In the genomic region with DNA sequence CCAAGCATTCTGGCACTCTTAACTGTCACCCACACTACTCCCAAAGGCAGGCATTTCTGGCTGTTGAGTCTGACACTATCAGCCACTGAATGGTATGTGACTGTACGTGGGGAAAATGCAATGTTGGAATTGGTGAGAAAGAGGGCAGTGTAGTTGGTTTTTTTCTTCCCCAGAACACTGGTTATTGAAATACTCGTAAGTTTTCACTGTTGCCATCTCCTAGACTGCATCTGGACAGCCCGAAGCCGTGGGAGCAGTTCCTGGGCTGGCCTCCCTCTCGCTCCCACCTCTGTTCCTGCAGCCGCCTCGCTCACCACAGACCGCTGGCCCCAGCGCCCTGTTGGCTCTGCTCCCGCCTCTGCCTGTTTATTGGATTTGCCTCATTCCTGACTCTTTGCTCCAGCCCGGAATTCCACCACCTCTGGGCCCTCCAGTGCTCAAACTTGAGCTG, we compare ENCODE assay signal across 1 cellular context.
TF ChIP-seq lines count a peak whose summit lies in the region.

No MANE protein-coding gene starts in this region.

TF ChIP-seq in HepG2, 621 proteins besides CTCF, POLR2A, EP300 and RAD21:
- TF ChIP-seq RFX5 (IDR thresholded peaks at IDR 0.05; ENCODE audit: low read depth, low read length) = no peak
- TF ChIP-seq SETDB1 (CRISPR knock-in tag; IDR thresholded peaks at IDR 0.05; ENCODE audit: borderline replicate concordance) = no peak
- no peak for TF ChIP-seq ERF (CRISPR knock-in tag; IDR thresholded peaks at IDR 0.05)
- TF ChIP-seq GATA4 (IDR thresholded peaks at IDR 0.05; ENCODE audit: borderline replicate concordance, low read depth) = no peak
- TF ChIP-seq ZNF382 (CRISPR knock-in tag; IDR thresholded peaks at IDR 0.05; ENCODE audit: borderline replicate concordance) = no peak
- TF ChIP-seq THAP11 (CRISPR knock-in tag; IDR thresholded peaks at IDR 0.05) = no peak
- TF ChIP-seq, protein P1, sequence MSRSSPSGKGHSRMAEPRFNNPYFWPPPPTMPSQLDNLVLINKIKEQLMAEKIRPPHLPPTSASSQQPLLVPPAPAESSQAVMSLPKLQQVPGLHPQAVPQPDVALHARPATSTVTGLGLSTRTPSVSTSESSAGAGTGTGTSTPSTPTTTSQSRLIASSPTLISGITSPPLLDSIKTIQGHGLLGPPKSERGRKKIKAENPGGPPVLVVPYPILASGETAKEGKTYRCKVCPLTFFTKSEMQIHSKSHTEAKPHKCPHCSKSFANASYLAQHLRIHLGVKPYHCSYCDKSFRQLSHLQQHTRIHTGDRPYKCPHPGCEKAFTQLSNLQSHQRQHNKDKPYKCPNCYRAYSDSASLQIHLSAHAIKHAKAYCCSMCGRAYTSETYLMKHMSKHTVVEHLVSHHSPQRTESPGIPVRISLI (CRISPR knock-in tag; IDR thresholded peaks at IDR 0.05; ENCODE audit: borderline replicate concordance) = no peak
- no peak for TF ChIP-seq MAF1 (CRISPR knock-in tag; IDR thresholded peaks at IDR 0.05; ENCODE audit: borderline replicate concordance)
- no peak for TF ChIP-seq ZNF674 (CRISPR knock-in tag; IDR thresholded peaks at IDR 0.05; ENCODE audit: low read depth)
- no peak for TF ChIP-seq MYPOP (CRISPR knock-in tag; IDR thresholded peaks at IDR 0.05)
- TF ChIP-seq, protein P2, sequence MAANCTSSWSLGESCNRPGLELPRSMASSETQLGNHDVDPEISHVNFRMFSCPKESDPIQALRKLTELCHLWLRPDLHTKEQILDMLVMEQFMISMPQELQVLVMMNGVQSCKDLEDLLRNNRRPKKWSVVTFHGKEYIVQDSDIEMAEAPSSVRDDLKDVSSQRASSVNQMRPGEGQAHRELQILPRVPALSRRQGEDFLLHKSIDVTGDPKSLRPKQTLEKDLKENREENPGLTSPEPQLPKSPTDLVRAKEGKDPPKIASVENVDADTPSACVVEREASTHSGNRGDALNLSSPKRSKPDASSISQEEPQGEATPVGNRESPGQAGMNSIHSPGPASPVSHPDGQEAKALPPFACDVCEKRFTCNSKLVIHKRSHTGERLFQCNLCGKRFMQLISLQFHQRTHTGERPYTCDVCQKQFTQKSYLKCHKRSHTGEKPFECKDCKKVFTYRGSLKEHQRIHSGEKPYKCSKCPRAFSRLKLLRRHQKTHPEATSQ (CRISPR knock-in tag; IDR thresholded peaks at IDR 0.05; ENCODE audit: borderline replicate concordance) = no peak
- TF ChIP-seq TEAD3 (CRISPR knock-in tag; optimal IDR thresholded peaks at IDR 0.05; ENCODE audit: borderline replicate concordance) = no peak
- TF ChIP-seq KDM4B (CRISPR knock-in tag; IDR thresholded peaks at IDR 0.05) = no peak
- no peak for TF ChIP-seq ZNF503 (CRISPR knock-in tag; IDR thresholded peaks at IDR 0.05)
- no peak for TF ChIP-seq ZNF138 (CRISPR knock-in tag; IDR thresholded peaks at IDR 0.05; ENCODE audit: low read depth)
- TF ChIP-seq ZNF260 (CRISPR knock-in tag; IDR thresholded peaks at IDR 0.05; ENCODE audit: borderline replicate concordance, low read depth) = no peak
- no peak for TF ChIP-seq ZNF484 (CRISPR knock-in tag; IDR thresholded peaks at IDR 0.05; ENCODE audit: borderline replicate concordance, low read depth)
- TF ChIP-seq GPBP1L1 (CRISPR knock-in tag; IDR thresholded peaks at IDR 0.05) = no peak
